Comparison of ENCODE assay signal across 8 cellular contexts in the genomic region with DNA sequence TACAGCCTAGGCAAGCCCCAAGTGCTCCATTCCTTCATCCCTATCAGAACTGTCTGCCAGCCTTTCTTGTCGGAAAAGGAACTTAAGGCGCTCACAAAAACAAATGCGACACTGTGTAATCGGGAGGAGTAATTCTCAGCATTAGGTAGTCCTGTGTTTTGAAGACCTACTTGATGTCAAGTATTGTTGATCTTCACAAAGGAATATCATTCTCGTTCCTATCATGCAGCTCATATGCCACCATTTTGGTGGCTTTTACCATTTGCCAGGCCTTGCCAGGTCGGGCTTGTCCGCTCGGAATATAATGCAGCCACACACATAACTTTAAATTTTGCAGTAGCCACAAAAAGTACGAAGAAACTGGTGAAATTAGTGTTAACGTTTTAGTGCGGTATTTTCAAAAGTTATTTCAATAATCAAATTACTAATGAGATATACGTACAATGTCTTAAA. TPM values are rescaled to one million over a fixed set of nuclear protein-coding genes. Genes with fewer than 3 reads are reported as not detected.
DNase-seq lines count a peak whose midpoint lies in the region; ATAC-seq and TF ChIP-seq lines count a peak whose summit lies in the region.

No MANE protein-coding gene starts in this region.

- H3K9me3 ChIP-seq in Caco-2 (no peaks in the 10 kb centered on the region), iPS-18a (ENCODE audit: control insufficient read depth, low read depth, low read length) (no peaks in the 10 kb centered on the region), stomach (no peaks in the 10 kb centered on the region)

- intact Hi-C loops in Caco-2 (cut with micrococcal nuclease; ENCODE audit: unreplicated experiment): loop anchor here (2.0 kb wide), 1 partner anchor 58 kb away; no protein-coding TSS in a partner anchor
- intact Hi-C loops in stomach (cut with DNase I; ENCODE audit: low total_unique reads): no loop called here

- no peaks in the 10 kb centered on the region for H3K27me3 ChIP-seq in Caco-2 (replicated peaks; ENCODE audit: control insufficient read depth, insufficient read depth, low read length)
- no peaks in the 10 kb centered on the region for H3K27me3 ChIP-seq in iPS-18a (ENCODE audit: control insufficient read depth, insufficient read depth, low read length)
- H3K27me3 ChIP-seq in stomach: no peaks in the 10 kb centered on the region

- TF ChIP-seq EP300 in stomach (IDR thresholded peaks at IDR 0.05): no peak

- DNase-seq in Caco-2: no peak
- peak; percentile 19 for DNase-seq in HPDE6-E6E7 (ENCODE audit: extremely low spot score)
- no peak for DNase-seq in stomach
- no peak for DNase-seq in omental fat pad (ENCODE audit: low spot score)
- no peak for DNase-seq in GM13977 (ENCODE audit: low spot score)

- 44 to 49% (median 46%) methylated on average over 12 of the region's 12 CpGs for whole genome bisulfite sequencing in stomach, 5 donors

- peak overlapping the region; percentile 98 for H3K27ac Mint-ChIP-seq in Caco-2 (ENCODE audit: unreplicated experiment)
- H3K27ac Mint-ChIP-seq in activated T-helper 17 cell treated with anti-CD3 and anti-CD28 coated beads, Interleukin-2, amount 50 U/mL, for 72 hours: peak overlapping the region; percentile 99

- no peak for ATAC-seq in activated T-helper 17 cell treated with anti-CD3 and anti-CD28 coated beads, Interleukin-2, amount 50 U/mL, for 72 hours (replicated peaks)
- ATAC-seq in omental fat pad (ENCODE audit: low FRiP score) (no peak), GM21423 (IDR thresholded peaks at IDR 0.05; ENCODE audit: unreplicated experiment) (no peak)

- H3K4me1 ChIP-seq in Caco-2: 0 out of 2 replicates have a peak, but pooled peaks cover 11% of the 10 kb centered on the region
- peaks cover 9% of the 10 kb centered on the region for H3K4me1 ChIP-seq in iPS-18a (ENCODE audit: control insufficient read depth, low read depth, low read length)
- peaks cover 15 to 30% (median 24%) of the 10 kb centered on the region in 4 donors for H3K4me1 ChIP-seq in stomach

- in situ Hi-C loops in GM13977 (cut with MboI; ENCODE audit: low pct_unique_long_range_greater_than_20kb, low sequenced_read_pairs, unreplicated experiment): no loop called here

- TF ChIP-seq CTCF in Caco-2 (IDR thresholded peaks at IDR 0.05; ENCODE audit: insufficient read depth in 1 of 2, low read depth in 1 of 2, low read length in 1 of 2, severe bottlenecking in 1 of 2, unreplicated experiment in 1 of 2) (no peak), stomach (IDR thresholded peaks at IDR 0.05) (no peak), omental fat pad (IDR thresholded peaks at IDR 0.05) (no peak), GM13977 (IDR thresholded peaks at IDR 0.05; ENCODE audit: extremely low read depth, insufficient read depth, missing control alignments) (no peak)

- CTCF ChIA-PET in Caco-2 (lab: Charles Lee): no interaction called here

- H3K9ac ChIP-seq in iPS-18a (ENCODE audit: low read length): peak overlapping the region; percentile 97

- H3K4me3 Mint-ChIP-seq in Caco-2 (ENCODE audit: unreplicated experiment): peak overlapping the region; percentile 79
- H3K4me3 Mint-ChIP-seq in activated T-helper 17 cell treated with anti-CD3 and anti-CD28 coated beads, Interleukin-2, amount 50 U/mL, for 72 hours: peak overlapping the region; percentile 93

- BruUV-seq in Caco-2 (replicated peaks; lab: Mats Ljungman, UMichigan): no TSS peak

- peaks cover 32% of the 10 kb centered on the region for H3K36me3 Mint-ChIP-seq in Caco-2 (ENCODE audit: insufficient read depth, unreplicated experiment)
- H3K36me3 Mint-ChIP-seq in activated T-helper 17 cell treated with anti-CD3 and anti-CD28 coated beads, Interleukin-2, amount 50 U/mL, for 72 hours (ENCODE audit: low read depth): peaks cover 36% of the 10 kb centered on the region

- H3K27me3 Mint-ChIP-seq in Caco-2 (ENCODE audit: insufficient read depth, unreplicated experiment): no peaks in the 10 kb centered on the region
- no peaks in the 10 kb centered on the region for H3K27me3 Mint-ChIP-seq in activated T-helper 17 cell treated with anti-CD3 and anti-CD28 coated beads, Interleukin-2, amount 50 U/mL, for 72 hours

- no peaks in the 10 kb centered on the region for H3K4me1 Mint-ChIP-seq in Caco-2 (ENCODE audit: low read depth, unreplicated experiment)
- peaks cover 4% of the 10 kb centered on the region for H3K4me1 Mint-ChIP-seq in activated T-helper 17 cell treated with anti-CD3 and anti-CD28 coated beads, Interleukin-2, amount 50 U/mL, for 72 hours

- peak overlapping the region; percentile 78 for H3K27ac ChIP-seq in iPS-18a (ENCODE audit: low read length)
- H3K27ac ChIP-seq in stomach: peak overlapping the region; percentile 91 to 100 (median 99)

- H3K4me3 ChIP-seq in Caco-2 (ENCODE audit: low read depth, low read length) (peak overlapping the region; percentile 47), iPS-18a (ENCODE audit: low read length) (peak overlapping the region; percentile 94), stomach (peak overlapping the region; percentile 82 to 100 (median 92))

- no peak for TF ChIP-seq POLR2A in stomach (IDR thresholded peaks at IDR 0.05)

- no peaks in the 10 kb centered on the region for H3K9me3 Mint-ChIP-seq in Caco-2 (ENCODE audit: unreplicated experiment)
- no peaks in the 10 kb centered on the region for H3K9me3 Mint-ChIP-seq in activated T-helper 17 cell treated with anti-CD3 and anti-CD28 coated beads, Interleukin-2, amount 50 U/mL, for 72 hours

- no peaks in the 10 kb centered on the region; the same call in 1 of the 2 replicates for H3K36me3 ChIP-seq in Caco-2 (ENCODE audit: control insufficient read depth, insufficient read depth, low read length)
- H3K36me3 ChIP-seq in iPS-18a (ENCODE audit: control insufficient read depth, low read depth, low read length): peaks cover 14% of the 10 kb centered on the region
- peaks cover 0 to 8% (median 2%) of the 10 kb centered on the region in 4 donors for H3K36me3 ChIP-seq in stomach

- POLR2A ChIA-PET in Caco-2 (lab: Charles Lee): interaction anchor here (0.5 to 0.7 kb wide), 3 partner anchors 21 to 369 kb away, joined by 3 to 4 read pairs (median 4); no protein-coding TSS in a partner anchor

RNA-seq across cellular contexts. Expression of a gene that starts 0.9 kb away (rescaled TPM):
- total RNA-seq in Caco-2 (2022) (96.5 and 98.9 TPM in 2 replicates), stomach (100 to 1,000 TPM in 1 of 5 donors, 10 to 100 TPM in 4; 66.9 to 145 (median 76.8) TPM), omental fat pad (10 to 100 TPM; 55.2 to 87.1 (median 79.5) TPM)
- 100 to 1,000 TPM; 118 to 143 TPM for total RNA-seq in activated T-helper 17 cell treated with anti-CD3 and anti-CD28 coated beads, Interleukin-2, amount 50 U/mL, for 72 hours
- polyA plus RNA-seq in stomach: 10 to 100 TPM; 35.7 to 42.8 (median 38.6) TPM
